ENCODE assay signal across 8 cellular contexts in the genomic region with DNA sequence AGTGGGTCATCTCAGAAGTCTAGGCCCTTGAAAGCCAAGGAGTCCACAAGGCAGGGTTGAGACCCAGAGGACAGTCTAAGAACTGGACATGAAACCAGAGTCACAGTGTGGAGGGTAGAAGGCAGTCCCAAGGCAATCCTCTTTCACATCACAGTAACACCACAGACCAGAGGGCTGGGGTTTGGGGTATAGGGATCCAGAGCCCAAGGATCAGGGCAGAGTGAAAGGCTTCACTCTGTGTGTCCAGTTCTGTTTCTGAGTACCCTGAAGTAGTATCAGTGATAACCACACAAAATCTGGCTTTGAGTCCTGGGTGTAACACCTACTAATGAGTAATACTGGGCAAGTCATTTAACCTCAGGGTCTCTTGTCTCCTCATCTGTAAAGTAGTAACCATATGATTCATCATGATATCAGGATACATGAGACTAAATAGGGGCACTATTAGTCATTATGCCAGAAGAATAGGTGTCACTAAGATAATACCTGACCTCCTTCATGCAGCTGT.
DNase-seq lines count a peak whose midpoint lies in the region; ATAC-seq and TF ChIP-seq lines count a peak whose summit lies in the region.

No MANE protein-coding gene starts in this region.

- ATAC-seq in HG02885 (IDR thresholded peaks at IDR 0.05; ENCODE audit: poor library complexity, unreplicated experiment) (peak; percentile 94), upper lobe of right lung (peak; percentile 22)

- no peak overlapping the region for H3K4me3 ChIP-seq in upper lobe of right lung
- H3K4me3 ChIP-seq in tibial nerve, result no peak overlapping the region
- H3K4me3 ChIP-seq in uterus, result no peak overlapping the region

- no peaks in the 10 kb centered on the region for H3K27me3 ChIP-seq in upper lobe of right lung
- no peaks in the 10 kb centered on the region for H3K27me3 ChIP-seq in tibial nerve
- no peaks in the 10 kb centered on the region for H3K27me3 ChIP-seq in uterus

- H3K36me3 ChIP-seq in upper lobe of right lung (peaks cover under 1% of the 10 kb centered on the region), tibial nerve (peaks cover 0 to 45% (median 0%) of the 10 kb centered on the region in 3 donors), uterus (no peaks in the 10 kb centered on the region)

- intact Hi-C loops in upper lobe of right lung (cut with DNase I) (no loop called here), uterus (cut with DNase I; ENCODE audit: low total_unique reads) (no loop called here)

- DNase-seq in stimulated activated CD4-positive, alpha-beta T cell treated with anti-CD3 and anti-CD28 coated beads, Interleukin-15, amount 100 ng/mL, for 24 hours, result peak; percentile 27
- no peak for DNase-seq in stimulated activated CD4-positive, alpha-beta T cell treated with anti-CD3 and anti-CD28 coated beads, Interleukin-12 subunit alpha, Interleukin-12 subunit beta, amount 100 ng/mL, for 4 hours
- DNase-seq in activated CD4-positive, CD25-positive, alpha-beta regulatory T cell treated with anti-CD3 and anti-CD28 coated beads, Interleukin-2, amount 50 U/mL, for 72 hours, result peak; percentile 32
- DNase-seq in upper lobe of right lung (no peak), tibial nerve (ENCODE audit: low spot score in 2 of 2) (no peak), uterus (no peak), DMS 273 (lab: John Stamatoyannopoulos, UW; ENCODE audit: unreplicated experiment) (no peak)

- H3K9me3 ChIP-seq in upper lobe of right lung, result no peaks in the 10 kb centered on the region
- no peaks in the 10 kb centered on the region for H3K9me3 ChIP-seq in tibial nerve
- H3K9me3 ChIP-seq in uterus, result no peaks in the 10 kb centered on the region

- TF ChIP-seq CTCF in upper lobe of right lung (IDR thresholded peaks at IDR 0.05), result no peak
- TF ChIP-seq CTCF in tibial nerve (IDR thresholded peaks at IDR 0.05), result no peak
- TF ChIP-seq CTCF in uterus (IDR thresholded peaks at IDR 0.05), result no peak

- H3K4me1 ChIP-seq in upper lobe of right lung (no peaks in the 10 kb centered on the region), tibial nerve (peaks cover 0 to 4% (median 0%) of the 10 kb centered on the region in 4 donors), uterus (no peaks in the 10 kb centered on the region)

- no peak overlapping the region for H3K27ac ChIP-seq in upper lobe of right lung
- no peak overlapping the region for H3K27ac ChIP-seq in tibial nerve
- no peak overlapping the region for H3K27ac ChIP-seq in uterus

- TF ChIP-seq POLR2A in tibial nerve (IDR thresholded peaks at IDR 0.05) (no peak), uterus (IDR thresholded peaks at IDR 0.05) (no peak)

- no peak for TF ChIP-seq EP300 in tibial nerve (IDR thresholded peaks at IDR 0.05)

Comparison
In these comparisons a context has a peak if more than half of its experiments do, and no peak if none do; other contexts are left out.
1. DNase-seq: peak in stimulated activated CD4-positive, alpha-beta T cell treated with anti-CD3 and anti-CD28 coated beads, Interleukin-15, amount 100 ng/mL, for 24 hours (single experiment) and activated CD4-positive, CD25-positive, alpha-beta regulatory T cell treated with anti-CD3 and anti-CD28 coated beads, Interleukin-2, amount 50 U/mL, for 72 hours (single experiment); none in stimulated activated CD4-positive, alpha-beta T cell treated with anti-CD3 and anti-CD28 coated beads, Interleukin-12 subunit alpha, Interleukin-12 subunit beta, amount 100 ng/mL, for 4 hours (single experiment), upper lobe of right lung (single experiment), tibial nerve (0 of 2), uterus (0 of 2) and DMS 273 (single experiment).